1 cellular context compared by ENCODE assay signal in genomic region chr1:54585181-54586066, GRCh38.
TF ChIP-seq lines count a peak whose summit lies in the region.

No MANE protein-coding gene starts in this region.

TF ChIP-seq in H1, 55 proteins besides CTCF, POLR2A, EP300 and RAD21:
- TF ChIP-seq TBP (IDR thresholded peaks at IDR 0.05; ENCODE audit: low read depth, low read length) (no peak), CHD1 (IDR thresholded peaks at IDR 0.05; ENCODE audit: low read depth, low read length) (no peak), ASH2L (IDR thresholded peaks at IDR 0.05; ENCODE audit: low read length) (no peak), CTBP2 (IDR thresholded peaks at IDR 0.05; ENCODE audit: borderline replicate concordance, insufficient read depth, insufficient read length, low read length) (no peak)
TF ChIP-seq in H1: peak in this region for 0.
